ENCODE assay signal across 8 cellular contexts in the genomic region with DNA sequence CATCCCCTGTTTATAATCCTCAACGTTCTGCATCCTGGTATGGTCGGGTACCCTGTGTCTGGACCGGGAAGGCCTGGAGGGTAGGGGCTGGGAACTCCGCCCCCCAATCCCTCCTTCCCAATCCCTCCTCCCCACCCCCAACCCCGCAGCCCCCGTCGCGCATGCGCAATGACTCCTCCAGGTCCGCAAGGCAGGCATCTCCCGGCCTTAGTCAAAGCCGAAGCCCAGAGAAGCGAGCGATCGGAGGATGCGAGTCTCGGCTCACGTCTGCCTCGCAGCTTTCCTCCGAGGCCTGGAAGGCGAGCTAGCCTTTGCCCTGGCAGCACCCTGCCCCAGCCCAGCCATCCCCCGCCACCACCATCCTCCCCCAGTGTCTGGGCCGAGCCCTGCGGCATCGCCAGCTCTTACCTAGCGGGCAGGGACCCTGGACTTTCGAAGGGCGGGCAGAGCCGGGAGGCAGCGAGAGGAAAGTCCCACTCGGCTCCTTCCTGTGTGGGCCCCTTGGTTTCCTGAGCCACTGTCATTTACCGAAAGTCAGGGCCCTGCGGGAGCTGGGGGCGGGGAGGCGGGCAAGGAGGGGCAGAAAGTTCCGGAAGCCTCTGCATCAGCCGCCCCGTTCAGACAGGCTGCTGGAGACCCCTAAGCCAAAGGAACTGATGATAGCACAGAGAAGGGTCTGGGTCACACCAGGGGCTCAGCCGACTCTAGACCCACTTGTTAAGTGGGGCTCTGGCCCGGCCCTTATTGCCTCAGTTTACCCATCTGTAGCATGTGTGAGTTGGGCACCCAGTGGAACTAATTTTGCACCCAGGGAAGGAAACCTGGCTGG. TPM values are rescaled to one million over a fixed set of nuclear protein-coding genes. Genes with fewer than 3 reads are reported as not detected.
A peak's percentile ranks its signal among the peaks of the same experiment; 100 is the strongest.
DNase-seq lines count a peak whose midpoint lies in the region; ATAC-seq and TF ChIP-seq lines count a peak whose summit lies in the region.

A gene (minus strand): TSS at position 445 of the 829 bp plus-strand sequence. CDS start 3,565 bp downstream, outside the sequence.

- no peak for TF ChIP-seq EP300 in sigmoid colon (IDR thresholded peaks at IDR 0.05)

- H3K79me2 ChIP-seq in hepatocyte = no peaks in the 10 kb centered on the region

- H3K27me3 ChIP-seq in hepatocyte (no peaks in the 10 kb centered on the region), sigmoid colon (peaks cover 0 to 44% (median 36%) of the 10 kb centered on the region in 3 donors)

- TF ChIP-seq CTCF in hepatocyte (IDR thresholded peaks at IDR 0.05; ENCODE audit: poor library complexity) (no peak), sigmoid colon (IDR thresholded peaks at IDR 0.05) (no peak)

- H3K27ac ChIP-seq in angular gyrus (ENCODE audit: low read depth, low read length) (peak within 1 kb of the TSS; percentile 83), hepatocyte (peak within 1 kb of the TSS; percentile 92), sigmoid colon (peak within 1 kb of the TSS; percentile 24 to 68 (median 60))

- H3K27me3 Mint-ChIP-seq in T-helper 17 cell = no peaks in the 10 kb centered on the region

- intact Hi-C loops in sigmoid colon (cut with DNase I) = no loop called here

- ATAC-seq in HG02938 (IDR thresholded peaks at IDR 0.05; ENCODE audit: unreplicated experiment) (peak; percentile 46), T-helper 17 cell (peak; percentile 85)

- peak within 1 kb of the TSS; percentile 93 for H3K4me3 Mint-ChIP-seq in T-helper 17 cell

- no peaks in the 10 kb centered on the region for H3K9me2 ChIP-seq in hepatocyte (replicated peaks; ENCODE audit: insufficient read depth)

- peaks cover 5% of the 10 kb centered on the region for H3K36me3 Mint-ChIP-seq in T-helper 17 cell (ENCODE audit: low read depth)

- H3K4me3 ChIP-seq in hepatocyte (no peak within 1 kb of the TSS), sigmoid colon (peak within 1 kb of the TSS in 3 of 4 donors; percentile 20 to 49 (median 45))

- H3K36me3 ChIP-seq in hepatocyte (replicated peaks; ENCODE audit: insufficient read depth, low read depth) (no peaks in the 10 kb centered on the region), sigmoid colon (no peaks in the 10 kb centered on the region)

- WGBS in hepatocyte (ENCODE audit: low lambda C conversion rate, missing lambda C conversion rate) = 33% methylated on average over 24 of the region's 40 CpGs
- WGBS in sigmoid colon, 2 donors = 5 to 10% methylated on average over 40 of the region's 40 CpGs

- TF ChIP-seq POLR2A in GM10847 (IDR thresholded peaks at IDR 0.05; ENCODE audit: extremely low read depth, insufficient read length) (peak; percentile 77), sigmoid colon (IDR thresholded peaks at IDR 0.05) (no peak)

- H3K4me1 ChIP-seq in hepatocyte (ENCODE audit: insufficient read depth) = no peaks in the 10 kb centered on the region
- peaks cover 0 to 2% (median 0%) of the 10 kb centered on the region in 4 donors for H3K4me1 ChIP-seq in sigmoid colon

- H4K20me1 ChIP-seq in hepatocyte (ENCODE audit: insufficient read depth, poor library complexity, severe bottlenecking) = no peaks in the 10 kb centered on the region

- peak within 1 kb of the TSS; percentile 83 for H2AFZ ChIP-seq in hepatocyte

- peaks cover 53% of the 10 kb centered on the region for H3K4me1 Mint-ChIP-seq in T-helper 17 cell

- H3K27ac Mint-ChIP-seq in T-helper 17 cell = peak within 1 kb of the TSS; percentile 96

- H3K9me3 ChIP-seq in T-helper 17 cell (ENCODE audit: control insufficient read depth, low read length, poor library complexity, severe bottlenecking) = no peaks in the 10 kb centered on the region
- no peaks in the 10 kb centered on the region for H3K9me3 ChIP-seq in hepatocyte (ENCODE audit: low read depth)
- no peaks in the 10 kb centered on the region for H3K9me3 ChIP-seq in sigmoid colon

- H3K4me2 ChIP-seq in hepatocyte = peak within 1 kb of the TSS; percentile 81

- DNase-seq in T-helper 17 cell (peak; percentile 68 to 77 (median 76)), hepatocyte (ENCODE audit: low spot score) (peak; percentile 82), sigmoid colon (no peak), NCI-H2081 treated with DMSO at 0.1 percent for 48 hours (lab: John Stamatoyannopoulos, UW) (no peak), NCI-H2196 (lab: John Stamatoyannopoulos, UW; ENCODE audit: unreplicated experiment) (no peak)

RNA-seq across cellular contexts. Expression of the gene that starts here (rescaled TPM):
- total RNA-seq in T-helper 17 cell = 100 to 1,000 TPM; 149 to 211 TPM
- total RNA-seq in hepatocyte = 2.2 and 3.2 TPM in 2 replicates
- polyA plus RNA-seq in hepatocyte = 3.0 and 3.6 TPM in 2 replicates
- total RNA-seq in sigmoid colon = 1 to 10 TPM; 1.4 to 4.3 (median 1.7) TPM
- polyA plus RNA-seq in sigmoid colon = 10 to 100 TPM in 1 of 3 donors, 1 to 10 TPM in 1, under 1 TPM in 1; 0.46 to 22.0 (median 1.2) TPM

Comparison
In these comparisons a context has a peak if more than half of its experiments do, and no peak if none do; other contexts are left out.
1. RNA of the gene that starts here (total RNA-seq): 149 to 211 TPM in T-helper 17 cell; 2.2 to 3.2 TPM in hepatocyte and 1.4 to 4.3 TPM in sigmoid colon; every median in the first group is over 10 times any median in the second.
2. DNase-seq: peak in T-helper 17 cell (3 of 3) and hepatocyte (single experiment); none in sigmoid colon (single experiment), NCI-H2081 treated with DMSO at 0.1 percent for 48 hours (single experiment) and NCI-H2196 (single experiment).
3. Peak in every context shown above with its lines, with median percentiles within 50 percentile points of each other: H3K27ac ChIP-seq.